ENCODE assay signal across 8 cellular contexts in genomic region chr1:119713039-119713537, GRCh38. TPM values are rescaled to one million over a fixed set of nuclear protein-coding genes. Genes with fewer than 3 reads are reported as not detected.
A peak's percentile ranks its signal among the peaks of the same experiment; 100 is the strongest.
DNase-seq lines count a peak whose midpoint lies in the region; ATAC-seq lines count a peak whose summit lies in the region.

No MANE protein-coding gene starts in this region.

- H3K36me3 ChIP-seq in SJCRH30 (peaks cover 5% of the 10 kb centered on the region; the same call in 1 of the 2 replicates), esophagus (ENCODE audit: control insufficient read depth in 2 of 2, insufficient read depth in 2 of 2, low read length in 1 of 2) (no peaks in the 10 kb centered on the region)

- no peaks in the 10 kb centered on the region for H3K9me3 ChIP-seq in SJCRH30 (replicated peaks)
- H3K9me3 ChIP-seq in esophagus (ENCODE audit: control insufficient read depth in 2 of 2, insufficient read depth in 1 of 2, low read depth in 1 of 2, low read length in 1 of 2): no peaks in the 10 kb centered on the region

- H3K27me3 Mint-ChIP-seq in T-helper 2 cell treated with Interferon-gamma antibody and Interleukin-4, amounts not matched to agents 5 μg/mL and 100 μg/mL, for 36 hours (ENCODE audit: low read depth): peaks cover 24% of the 10 kb centered on the region

- H3K4me3 ChIP-seq in SJCRH30 (peak overlapping the region; percentile 81), esophagus (ENCODE audit: low read depth in 1 of 2, low read length in 2 of 2) (peak overlapping the region in 1 of 2 donors; percentile 86)

- H3K27ac Mint-ChIP-seq in T-helper 2 cell treated with Interferon-gamma antibody and Interleukin-4, amounts not matched to agents 5 μg/mL and 100 μg/mL, for 36 hours: peak overlapping the region; percentile 81

- peaks cover 13% of the 10 kb centered on the region; the same call in 1 of the 2 replicates for H3K4me1 ChIP-seq in SJCRH30
- peaks cover 5 to 13% of the 10 kb centered on the region in 2 donors for H3K4me1 ChIP-seq in esophagus (ENCODE audit: control insufficient read depth in 2 of 2, insufficient read depth in 2 of 2, low read length in 1 of 2)

- no peak for DNase-seq in T-helper 2 cell treated with Interferon-gamma antibody and Interleukin-4, amounts not matched to agents 5 μg/mL and 100 μg/mL, for 36 hours (ENCODE audit: low spot score)
- no peak for DNase-seq in T-helper 2 cell
- DNase-seq in SJCRH30: peak; percentile 33 to 54
- peak in 35 of 56 donors; percentile 4 to 65 (median 35) for DNase-seq in nucleus accumbens (lab: John Stamatoyannopoulos, UW)
- no peak for DNase-seq in HUDEP-2 (lab: John Stamatoyannopoulos, UW; ENCODE audit: unreplicated experiment in 76 of 76)
- DNase-seq in GOT3 (lab: John Stamatoyannopoulos, UW): no peak

- ATAC-seq in GM18868 (IDR thresholded peaks at IDR 0.05; ENCODE audit: unreplicated experiment): no peak

- H3K27me3 ChIP-seq in SJCRH30 (no peaks in the 10 kb centered on the region), esophagus (ENCODE audit: control insufficient read depth in 1 of 2, insufficient read depth in 2 of 2, low read length in 2 of 2) (no peaks in the 10 kb centered on the region)

- WGBS in esophagus, 2 donors: 26 to 30% methylated on average over 15 of the region's 15 CpGs

- H3K36me3 Mint-ChIP-seq in T-helper 2 cell treated with Interferon-gamma antibody and Interleukin-4, amounts not matched to agents 5 μg/mL and 100 μg/mL, for 36 hours (ENCODE audit: low read depth): peaks cover 14% of the 10 kb centered on the region

- no peaks in the 10 kb centered on the region for H3K9me3 Mint-ChIP-seq in T-helper 2 cell treated with Interferon-gamma antibody and Interleukin-4, amounts not matched to agents 5 μg/mL and 100 μg/mL, for 36 hours

- H3K4me3 Mint-ChIP-seq in T-helper 2 cell treated with Interferon-gamma antibody and Interleukin-4, amounts not matched to agents 5 μg/mL and 100 μg/mL, for 36 hours: peak overlapping the region; percentile 94

- peak overlapping the region; percentile 93 for H3K27ac ChIP-seq in SJCRH30
- peak overlapping the region; percentile 41 to 69 for H3K27ac ChIP-seq in esophagus (ENCODE audit: low read depth in 2 of 2, low read length in 1 of 2)

- peaks cover 39% of the 10 kb centered on the region for H3K4me1 Mint-ChIP-seq in T-helper 2 cell treated with Interferon-gamma antibody and Interleukin-4, amounts not matched to agents 5 μg/mL and 100 μg/mL, for 36 hours (ENCODE audit: low read depth)

RNA-seq across cellular contexts. Expression of gene PHGDH, which starts 1.4 kb away (rescaled TPM):
- 148 and 160 TPM in 2 replicates for total RNA-seq in SJCRH30 (2014; rRNA removed; shearing (Covaris generic))
- polyA plus RNA-seq in esophagus: 10 to 100 TPM; 24.3 to 68.7 TPM

RNA-seq across cellular contexts. Expression of gene HMGCS2, which starts 55.6 kb away (rescaled TPM):
- total RNA-seq in SJCRH30 (2014; rRNA removed; shearing (Covaris generic)): not detected in 2 replicates
- polyA plus RNA-seq in esophagus: 1 to 10 TPM; 1.3 to 5.8 TPM

Comparison
In these comparisons a context has a peak if more than half of its experiments do, and no peak if none do; other contexts are left out.
1. DNase-seq: peak in SJCRH30 (2 of 2) and nucleus accumbens (35 of 56); none in T-helper 2 cell treated with Interferon-gamma antibody and Interleukin-4, amounts not matched to agents 5 μg/mL and 100 μg/mL, for 36 hours (single experiment), T-helper 2 cell (0 of 5), HUDEP-2 (0 of 76) and GOT3 (single experiment).